ENCODE assay signal across 8 cellular contexts in the genomic region with DNA sequence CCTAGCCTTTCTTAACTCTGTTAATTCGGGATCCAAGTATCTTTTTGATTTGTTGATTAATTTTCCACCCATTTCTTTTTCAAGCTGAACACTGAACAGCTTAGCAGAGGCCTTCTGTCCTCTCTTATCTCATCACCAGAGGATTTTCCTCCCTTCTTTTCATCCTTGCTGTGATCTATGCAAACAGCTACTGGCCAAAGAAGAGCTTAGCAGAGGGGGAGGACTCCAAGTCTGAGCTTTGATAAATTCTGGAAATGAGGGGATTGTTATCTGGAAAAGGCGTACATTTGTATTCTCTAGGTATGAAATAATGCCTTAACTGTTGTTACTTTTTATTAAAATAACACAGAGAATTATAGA. TPM values are rescaled to one million over a fixed set of nuclear protein-coding genes. Genes with fewer than 3 reads are reported as not detected.
A peak's percentile ranks its signal among the peaks of the same experiment; 100 is the strongest.
DNase-seq lines count a peak whose midpoint lies in the region; ATAC-seq and TF ChIP-seq lines count a peak whose summit lies in the region.
"Had no signal": no experiment of that assay in that cellular context is flagged by ENCODE, and none has a peak within 500 bp of the region (broad histone marks: within the 10 kb centered on the region; RNA-seq: fewer than 3 reads in every experiment).

No MANE protein-coding gene starts in this region.

- no peak overlapping the region for H3K9ac ChIP-seq in DND-41 (ENCODE audit: low read depth, low read length)

- no peak overlapping the region for H3K4me2 ChIP-seq in DND-41 (ENCODE audit: insufficient read depth, low read length)

- H3K27ac ChIP-seq in DND-41 (ENCODE audit: low read length) (peak overlapping the region; percentile 52; the same call in 1 of the 2 replicates), aorta (ENCODE audit: low read depth in 1 of 2, low read length in 2 of 2) (no peak overlapping the region)

- H3K9me3 ChIP-seq in DND-41 (ENCODE audit: insufficient read depth, low read length, severe bottlenecking) (no peaks in the 10 kb centered on the region), aorta (ENCODE audit: control insufficient read depth, low read length) (no peaks in the 10 kb centered on the region)

- H2AFZ ChIP-seq in DND-41 (ENCODE audit: low read depth, low read length) = peak overlapping the region; percentile 28; the same call in 1 of the 2 replicates

- peaks cover 23% of the 10 kb centered on the region for H3K36me3 Mint-ChIP-seq in activated naive CD8-positive, alpha-beta T cell treated with anti-CD3 and anti-CD28 coated beads, Interleukin-2, amount 10 ng/mL, durations not matched to agents 7 days and 5 days
- no peaks in the 10 kb centered on the region for H3K36me3 Mint-ChIP-seq in natural killer cell treated with Interleukin-12 subunit alpha and Interleukin-12 subunit beta and Interleukin-15 and Interleukin-18, amount 100 ng/mL, for 72 hours

- H4K20me1 ChIP-seq in DND-41 (ENCODE audit: insufficient read depth, low read length) = no peaks in the 10 kb centered on the region

- H3K27me3 Mint-ChIP-seq in activated naive CD8-positive, alpha-beta T cell treated with anti-CD3 and anti-CD28 coated beads, Interleukin-2, amount 10 ng/mL, durations not matched to agents 7 days and 5 days = no peaks in the 10 kb centered on the region
- no peaks in the 10 kb centered on the region for H3K27me3 Mint-ChIP-seq in natural killer cell treated with Interleukin-12 subunit alpha and Interleukin-12 subunit beta and Interleukin-15 and Interleukin-18, amount 100 ng/mL, for 72 hours

- H3K4me3 ChIP-seq in DND-41 (ENCODE audit: low read depth in 1 of 2, low read length in 2 of 2) (no peak overlapping the region), aorta (ENCODE audit: low read length in 2 of 2) (no peak overlapping the region)

- POLR2A ChIA-PET in activated naive CD8-positive, alpha-beta T cell treated with anti-CD3 and anti-CD28 coated beads, Interleukin-2, amount 10 ng/mL, durations not matched to agents 7 days and 5 days (lab: Charles Lee) = interaction anchor here (1.3 to 7.9 kb wide), 3 partner anchors 13 to 477 kb away, joined by 3 to 151 read pairs (median 3); a partner anchor contains a TSS

- peaks cover 37% of the 10 kb centered on the region for H3K4me1 Mint-ChIP-seq in activated naive CD8-positive, alpha-beta T cell treated with anti-CD3 and anti-CD28 coated beads, Interleukin-2, amount 10 ng/mL, durations not matched to agents 7 days and 5 days
- H3K4me1 Mint-ChIP-seq in natural killer cell treated with Interleukin-12 subunit alpha and Interleukin-12 subunit beta and Interleukin-15 and Interleukin-18, amount 100 ng/mL, for 72 hours (ENCODE audit: low read depth in 2 of 2) = peaks cover 17 to 20% of the 10 kb centered on the region in 2 donors

- DNase-seq in DND-41 (no peak), aorta (no peak), epidermal melanocyte (ENCODE audit: insufficient read length, low spot score) (no peak)
- no peak for DNase-seq in activated naive CD8-positive, alpha-beta T cell treated with anti-CD3 and anti-CD28 coated beads, Interleukin-2, amount 10 ng/mL, durations not matched to agents 7 days and 5 days
- DNase-seq in natural killer cell treated with Interleukin-12 subunit alpha and Interleukin-12 subunit beta and Interleukin-15 and Interleukin-18, amount 100 ng/mL, for 72 hours (ENCODE audit: low spot score) = no peak
- DNase-seq: NCI-H69 had no signal

- H3K4me1 ChIP-seq in DND-41 (ENCODE audit: insufficient read depth, low read length) (peaks cover 25% of the 10 kb centered on the region), aorta (ENCODE audit: control insufficient read depth in 1 of 2, insufficient read depth in 2 of 2, low read length in 2 of 2) (peaks cover 0 to 2% of the 10 kb centered on the region in 2 donors)

- 82 to 90% methylated on average over 2 of the region's 2 CpGs for WGBS in aorta, 2 donors

- no peaks in the 10 kb centered on the region for H3K9me3 Mint-ChIP-seq in activated naive CD8-positive, alpha-beta T cell treated with anti-CD3 and anti-CD28 coated beads, Interleukin-2, amount 10 ng/mL, durations not matched to agents 7 days and 5 days
- no peaks in the 10 kb centered on the region for H3K9me3 Mint-ChIP-seq in natural killer cell treated with Interleukin-12 subunit alpha and Interleukin-12 subunit beta and Interleukin-15 and Interleukin-18, amount 100 ng/mL, for 72 hours

- H3K4me3 Mint-ChIP-seq in activated naive CD8-positive, alpha-beta T cell treated with anti-CD3 and anti-CD28 coated beads, Interleukin-2, amount 10 ng/mL, durations not matched to agents 7 days and 5 days = peak overlapping the region; percentile 71
- peak overlapping the region; percentile 26 for H3K4me3 Mint-ChIP-seq in natural killer cell treated with Interleukin-12 subunit alpha and Interleukin-12 subunit beta and Interleukin-15 and Interleukin-18, amount 100 ng/mL, for 72 hours

- H3K27ac Mint-ChIP-seq in activated naive CD8-positive, alpha-beta T cell treated with anti-CD3 and anti-CD28 coated beads, Interleukin-2, amount 10 ng/mL, durations not matched to agents 7 days and 5 days = peak overlapping the region; percentile 89
- H3K27ac Mint-ChIP-seq in natural killer cell treated with Interleukin-12 subunit alpha and Interleukin-12 subunit beta and Interleukin-15 and Interleukin-18, amount 100 ng/mL, for 72 hours = peak overlapping the region; percentile 18 to 93

- no peak for TF ChIP-seq CTCF in DND-41 (IDR thresholded peaks at IDR 0.05; ENCODE audit: borderline replicate concordance, extremely low read depth, low read length, poor library complexity, severe bottlenecking)

- H3K79me2 ChIP-seq in DND-41 (ENCODE audit: insufficient read depth, low read length) = no peaks in the 10 kb centered on the region

- ATAC-seq in DND-41 (ENCODE audit: insufficient read depth, low read depth) (no peak), HG02759 (IDR thresholded peaks at IDR 0.05; ENCODE audit: unreplicated experiment) (peak; percentile 9), aorta (ENCODE audit: low FRiP score) (no peak), GM19035 (IDR thresholded peaks at IDR 0.05; ENCODE audit: unreplicated experiment) (no peak)
- peak; percentile 7 for ATAC-seq in activated naive CD8-positive, alpha-beta T cell treated with anti-CD3 and anti-CD28 coated beads, Interleukin-2, amount 10 ng/mL, durations not matched to agents 7 days and 5 days (ENCODE audit: low read depth)
- ATAC-seq in natural killer cell treated with Interleukin-12 subunit alpha and Interleukin-12 subunit beta and Interleukin-15 and Interleukin-18, amount 100 ng/mL, for 72 hours = no peak

- H3K36me3 ChIP-seq in DND-41 (ENCODE audit: insufficient read depth, low read length) (no peaks in the 10 kb centered on the region), aorta (ENCODE audit: control insufficient read depth in 1 of 2, insufficient read depth in 2 of 2, low read length in 1 of 2) (peaks cover 2 to 4% of the 10 kb centered on the region in 2 donors)

- H3K27me3 ChIP-seq in DND-41 (ENCODE audit: insufficient read depth, low read length, poor library complexity) (no peaks in the 10 kb centered on the region), aorta (ENCODE audit: control insufficient read depth in 1 of 2, insufficient read depth in 2 of 2, low read length in 1 of 2) (no peaks in the 10 kb centered on the region)

- intact Hi-C loops in aorta (cut with DNase I) = no loop called here

RNA-seq across cellular contexts. Expression of a gene that starts 13.4 kb away (rescaled TPM):
- 10 to 100 TPM; 25.2 to 29.9 TPM for total RNA-seq in activated naive CD8-positive, alpha-beta T cell treated with anti-CD3 and anti-CD28 coated beads, Interleukin-2, amount 10 ng/mL, durations not matched to agents 7 days and 5 days
- total RNA-seq in natural killer cell treated with Interleukin-12 subunit alpha and Interleukin-12 subunit beta and Interleukin-15 and Interleukin-18, amount 100 ng/mL, for 72 hours = 10 to 100 TPM in 1 of 2 donors, 1 to 10 TPM in 1; 7.7 to 10.1 TPM
- 10 to 100 TPM in 1 of 2 donors, 1 to 10 TPM in 1; 9.3 to 15.5 TPM for total RNA-seq in aorta
- polyA plus RNA-seq in aorta = 1 to 10 TPM in 1 of 2 donors, under 1 TPM in 1; 0.38 to 4.9 TPM

RNA-seq across cellular contexts. Expression of a gene that starts 13.7 kb away (rescaled TPM):
- 10 to 100 TPM; 41.6 to 48.4 TPM for total RNA-seq in activated naive CD8-positive, alpha-beta T cell treated with anti-CD3 and anti-CD28 coated beads, Interleukin-2, amount 10 ng/mL, durations not matched to agents 7 days and 5 days
- 10 to 100 TPM; 27.0 to 48.1 TPM for total RNA-seq in natural killer cell treated with Interleukin-12 subunit alpha and Interleukin-12 subunit beta and Interleukin-15 and Interleukin-18, amount 100 ng/mL, for 72 hours
- total RNA-seq in aorta = 1 to 10 TPM; 2.8 to 4.5 TPM
- polyA plus RNA-seq in aorta = under 1 TPM; 0.25 to 0.97 TPM

Comparison
In these comparisons a context has a peak if more than half of its experiments do, and no peak if none do; other contexts are left out.
1. ATAC-seq: peak in HG02759 (single experiment) and activated naive CD8-positive, alpha-beta T cell treated with anti-CD3 and anti-CD28 coated beads, Interleukin-2, amount 10 ng/mL, durations not matched to agents 7 days and 5 days (single experiment); none in DND-41 (single experiment), natural killer cell treated with Interleukin-12 subunit alpha and Interleukin-12 subunit beta and Interleukin-15 and Interleukin-18, amount 100 ng/mL, for 72 hours (0 of 2), aorta (single experiment) and GM19035 (single experiment).
2. RNA of a gene that starts 13.7 kb away (total RNA-seq): 41.6 to 48.4 TPM in activated naive CD8-positive, alpha-beta T cell treated with anti-CD3 and anti-CD28 coated beads, Interleukin-2, amount 10 ng/mL, durations not matched to agents 7 days and 5 days and 27.0 to 48.1 TPM in natural killer cell treated with Interleukin-12 subunit alpha and Interleukin-12 subunit beta and Interleukin-15 and Interleukin-18, amount 100 ng/mL, for 72 hours; 2.8 to 4.5 TPM in aorta; every median in the first group is over 4 times any median in the second.